Comparison of ENCODE assay signal across 1 cellular context in the genomic region with DNA sequence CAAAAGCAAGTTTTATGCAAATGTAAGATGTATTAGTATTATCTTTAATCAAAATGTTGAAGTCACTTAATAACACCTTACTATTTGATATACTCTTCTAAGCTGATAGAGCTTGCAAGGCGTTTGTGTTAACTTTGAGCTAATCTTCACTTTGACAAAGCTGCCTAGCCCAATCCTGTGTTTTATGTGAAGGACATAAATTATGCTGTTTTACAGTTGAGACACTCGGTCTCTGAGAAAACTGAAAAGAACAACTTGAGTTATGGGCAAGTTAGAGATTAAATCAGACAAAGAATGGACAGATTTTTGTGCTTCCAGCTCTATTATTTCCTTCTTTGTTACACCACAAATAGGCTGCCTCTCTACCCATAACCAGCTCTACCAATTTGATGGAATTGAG.
TF ChIP-seq lines count a peak whose summit lies in the region.

No MANE protein-coding gene starts in this region.

TF ChIP-seq in K562, 482 proteins besides CTCF, POLR2A, EP300 and RAD21 (continued from another document):
- TF ChIP-seq, protein P1, sequence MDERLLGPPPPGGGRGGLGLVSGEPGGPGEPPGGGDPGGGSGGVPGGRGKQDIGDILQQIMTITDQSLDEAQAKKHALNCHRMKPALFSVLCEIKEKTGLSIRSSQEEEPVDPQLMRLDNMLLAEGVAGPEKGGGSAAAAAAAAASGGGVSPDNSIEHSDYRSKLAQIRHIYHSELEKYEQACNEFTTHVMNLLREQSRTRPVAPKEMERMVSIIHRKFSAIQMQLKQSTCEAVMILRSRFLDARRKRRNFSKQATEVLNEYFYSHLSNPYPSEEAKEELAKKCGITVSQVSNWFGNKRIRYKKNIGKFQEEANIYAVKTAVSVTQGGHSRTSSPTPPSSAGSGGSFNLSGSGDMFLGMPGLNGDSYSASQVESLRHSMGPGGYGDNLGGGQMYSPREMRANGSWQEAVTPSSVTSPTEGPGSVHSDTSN (CRISPR knock-in tag; IDR thresholded peaks at IDR 0.05; ENCODE audit: low read depth), result no peak
- TF ChIP-seq, protein P1 (tag; conservative IDR thresholded peaks at IDR 0.05; ENCODE audit: low read depth), result peak; percentile 58
